In the genomic region with DNA sequence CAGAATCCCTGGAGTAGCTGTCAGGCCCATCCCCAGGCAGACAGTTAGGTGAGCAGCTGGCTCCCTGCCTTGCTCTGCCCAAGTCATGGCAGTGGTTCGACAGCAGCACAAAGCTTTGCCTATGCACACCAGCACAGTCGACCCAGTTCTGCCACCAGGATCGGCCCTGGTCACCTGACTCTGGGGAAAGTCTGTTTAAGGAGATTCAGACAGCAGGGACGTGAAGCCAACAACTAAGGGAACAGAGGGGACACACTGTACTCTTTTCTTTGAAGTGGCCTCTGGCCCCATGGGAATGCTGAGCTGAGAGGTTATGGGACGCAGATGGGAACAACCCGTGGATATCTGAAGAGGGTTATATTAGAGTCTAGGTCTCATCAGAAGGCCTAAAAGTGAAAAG, we compare ENCODE assay signal across 1 cellular context.
TF ChIP-seq lines count a peak whose summit lies in the region.

No MANE protein-coding gene starts in this region.

TF ChIP-seq in H1, 55 proteins besides CTCF, POLR2A, EP300 and RAD21:
- no peak for TF ChIP-seq SP4 (IDR thresholded peaks at IDR 0.05; ENCODE audit: low read length)
- no peak for TF ChIP-seq JUN (IDR thresholded peaks at IDR 0.05; ENCODE audit: low read depth, low read length)
- no peak for TF ChIP-seq CBX5 (IDR thresholded peaks at IDR 0.05; ENCODE audit: low read depth, low read length)
- TF ChIP-seq, protein P1, sequence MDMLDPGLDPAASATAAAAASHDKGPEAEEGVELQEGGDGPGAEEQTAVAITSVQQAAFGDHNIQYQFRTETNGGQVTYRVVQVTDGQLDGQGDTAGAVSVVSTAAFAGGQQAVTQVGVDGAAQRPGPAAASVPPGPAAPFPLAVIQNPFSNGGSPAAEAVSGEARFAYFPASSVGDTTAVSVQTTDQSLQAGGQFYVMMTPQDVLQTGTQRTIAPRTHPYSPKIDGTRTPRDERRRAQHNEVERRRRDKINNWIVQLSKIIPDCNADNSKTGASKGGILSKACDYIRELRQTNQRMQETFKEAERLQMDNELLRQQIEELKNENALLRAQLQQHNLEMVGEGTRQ (IDR thresholded peaks at IDR 0.05; ENCODE audit: low read length), result no peak
- TF ChIP-seq SP2 (IDR thresholded peaks at IDR 0.05; ENCODE audit: low read length), result no peak
- TF ChIP-seq, protein P2, sequence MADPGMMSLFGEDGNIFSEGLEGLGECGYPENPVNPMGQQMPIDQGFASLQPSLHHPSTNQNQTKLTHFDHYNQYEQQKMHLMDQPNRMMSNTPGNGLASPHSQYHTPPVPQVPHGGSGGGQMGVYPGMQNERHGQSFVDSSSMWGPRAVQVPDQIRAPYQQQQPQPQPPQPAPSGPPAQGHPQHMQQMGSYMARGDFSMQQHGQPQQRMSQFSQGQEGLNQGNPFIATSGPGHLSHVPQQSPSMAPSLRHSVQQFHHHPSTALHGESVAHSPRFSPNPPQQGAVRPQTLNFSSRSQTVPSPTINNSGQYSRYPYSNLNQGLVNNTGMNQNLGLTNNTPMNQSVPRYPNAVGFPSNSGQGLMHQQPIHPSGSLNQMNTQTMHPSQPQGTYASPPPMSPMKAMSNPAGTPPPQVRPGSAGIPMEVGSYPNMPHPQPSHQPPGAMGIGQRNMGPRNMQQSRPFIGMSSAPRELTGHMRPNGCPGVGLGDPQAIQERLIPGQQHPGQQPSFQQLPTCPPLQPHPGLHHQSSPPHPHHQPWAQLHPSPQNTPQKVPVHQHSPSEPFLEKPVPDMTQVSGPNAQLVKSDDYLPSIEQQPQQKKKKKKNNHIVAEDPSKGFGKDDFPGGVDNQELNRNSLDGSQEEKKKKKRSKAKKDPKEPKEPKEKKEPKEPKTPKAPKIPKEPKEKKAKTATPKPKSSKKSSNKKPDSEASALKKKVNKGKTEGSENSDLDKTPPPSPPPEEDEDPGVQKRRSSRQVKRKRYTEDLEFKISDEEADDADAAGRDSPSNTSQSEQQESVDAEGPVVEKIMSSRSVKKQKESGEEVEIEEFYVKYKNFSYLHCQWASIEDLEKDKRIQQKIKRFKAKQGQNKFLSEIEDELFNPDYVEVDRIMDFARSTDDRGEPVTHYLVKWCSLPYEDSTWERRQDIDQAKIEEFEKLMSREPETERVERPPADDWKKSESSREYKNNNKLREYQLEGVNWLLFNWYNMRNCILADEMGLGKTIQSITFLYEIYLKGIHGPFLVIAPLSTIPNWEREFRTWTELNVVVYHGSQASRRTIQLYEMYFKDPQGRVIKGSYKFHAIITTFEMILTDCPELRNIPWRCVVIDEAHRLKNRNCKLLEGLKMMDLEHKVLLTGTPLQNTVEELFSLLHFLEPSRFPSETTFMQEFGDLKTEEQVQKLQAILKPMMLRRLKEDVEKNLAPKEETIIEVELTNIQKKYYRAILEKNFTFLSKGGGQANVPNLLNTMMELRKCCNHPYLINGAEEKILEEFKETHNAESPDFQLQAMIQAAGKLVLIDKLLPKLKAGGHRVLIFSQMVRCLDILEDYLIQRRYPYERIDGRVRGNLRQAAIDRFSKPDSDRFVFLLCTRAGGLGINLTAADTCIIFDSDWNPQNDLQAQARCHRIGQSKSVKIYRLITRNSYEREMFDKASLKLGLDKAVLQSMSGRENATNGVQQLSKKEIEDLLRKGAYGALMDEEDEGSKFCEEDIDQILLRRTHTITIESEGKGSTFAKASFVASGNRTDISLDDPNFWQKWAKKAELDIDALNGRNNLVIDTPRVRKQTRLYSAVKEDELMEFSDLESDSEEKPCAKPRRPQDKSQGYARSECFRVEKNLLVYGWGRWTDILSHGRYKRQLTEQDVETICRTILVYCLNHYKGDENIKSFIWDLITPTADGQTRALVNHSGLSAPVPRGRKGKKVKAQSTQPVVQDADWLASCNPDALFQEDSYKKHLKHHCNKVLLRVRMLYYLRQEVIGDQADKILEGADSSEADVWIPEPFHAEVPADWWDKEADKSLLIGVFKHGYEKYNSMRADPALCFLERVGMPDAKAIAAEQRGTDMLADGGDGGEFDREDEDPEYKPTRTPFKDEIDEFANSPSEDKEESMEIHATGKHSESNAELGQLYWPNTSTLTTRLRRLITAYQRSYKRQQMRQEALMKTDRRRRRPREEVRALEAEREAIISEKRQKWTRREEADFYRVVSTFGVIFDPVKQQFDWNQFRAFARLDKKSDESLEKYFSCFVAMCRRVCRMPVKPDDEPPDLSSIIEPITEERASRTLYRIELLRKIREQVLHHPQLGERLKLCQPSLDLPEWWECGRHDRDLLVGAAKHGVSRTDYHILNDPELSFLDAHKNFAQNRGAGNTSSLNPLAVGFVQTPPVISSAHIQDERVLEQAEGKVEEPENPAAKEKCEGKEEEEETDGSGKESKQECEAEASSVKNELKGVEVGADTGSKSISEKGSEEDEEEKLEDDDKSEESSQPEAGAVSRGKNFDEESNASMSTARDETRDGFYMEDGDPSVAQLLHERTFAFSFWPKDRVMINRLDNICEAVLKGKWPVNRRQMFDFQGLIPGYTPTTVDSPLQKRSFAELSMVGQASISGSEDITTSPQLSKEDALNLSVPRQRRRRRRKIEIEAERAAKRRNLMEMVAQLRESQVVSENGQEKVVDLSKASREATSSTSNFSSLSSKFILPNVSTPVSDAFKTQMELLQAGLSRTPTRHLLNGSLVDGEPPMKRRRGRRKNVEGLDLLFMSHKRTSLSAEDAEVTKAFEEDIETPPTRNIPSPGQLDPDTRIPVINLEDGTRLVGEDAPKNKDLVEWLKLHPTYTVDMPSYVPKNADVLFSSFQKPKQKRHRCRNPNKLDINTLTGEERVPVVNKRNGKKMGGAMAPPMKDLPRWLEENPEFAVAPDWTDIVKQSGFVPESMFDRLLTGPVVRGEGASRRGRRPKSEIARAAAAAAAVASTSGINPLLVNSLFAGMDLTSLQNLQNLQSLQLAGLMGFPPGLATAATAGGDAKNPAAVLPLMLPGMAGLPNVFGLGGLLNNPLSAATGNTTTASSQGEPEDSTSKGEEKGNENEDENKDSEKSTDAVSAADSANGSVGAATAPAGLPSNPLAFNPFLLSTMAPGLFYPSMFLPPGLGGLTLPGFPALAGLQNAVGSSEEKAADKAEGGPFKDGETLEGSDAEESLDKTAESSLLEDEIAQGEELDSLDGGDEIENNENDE (IDR thresholded peaks at IDR 0.05; ENCODE audit: insufficient replicate concordance, low read length), result no peak
- no peak for TF ChIP-seq HDAC2 (IDR thresholded peaks at IDR 0.05; ENCODE audit: borderline replicate concordance in 1 of 2, low read depth in 2 of 2, low read length in 2 of 2)
- TF ChIP-seq TBP (IDR thresholded peaks at IDR 0.05; ENCODE audit: low read depth, low read length), result no peak
- no peak for TF ChIP-seq RFX5 (IDR thresholded peaks at IDR 0.05; ENCODE audit: borderline replicate concordance, low read depth, low read length)
- TF ChIP-seq MAFK (IDR thresholded peaks at IDR 0.05; ENCODE audit: low read depth, low read length), result no peak
- TF ChIP-seq EGR1 (IDR thresholded peaks at IDR 0.05; ENCODE audit: borderline replicate concordance, low read depth, low read length), result no peak
- no peak for TF ChIP-seq BRCA1 (IDR thresholded peaks at IDR 0.05; ENCODE audit: low read depth, low read length)
- no peak for TF ChIP-seq SIRT6 (IDR thresholded peaks at IDR 0.05; ENCODE audit: low read length)
- TF ChIP-seq, protein P3, sequence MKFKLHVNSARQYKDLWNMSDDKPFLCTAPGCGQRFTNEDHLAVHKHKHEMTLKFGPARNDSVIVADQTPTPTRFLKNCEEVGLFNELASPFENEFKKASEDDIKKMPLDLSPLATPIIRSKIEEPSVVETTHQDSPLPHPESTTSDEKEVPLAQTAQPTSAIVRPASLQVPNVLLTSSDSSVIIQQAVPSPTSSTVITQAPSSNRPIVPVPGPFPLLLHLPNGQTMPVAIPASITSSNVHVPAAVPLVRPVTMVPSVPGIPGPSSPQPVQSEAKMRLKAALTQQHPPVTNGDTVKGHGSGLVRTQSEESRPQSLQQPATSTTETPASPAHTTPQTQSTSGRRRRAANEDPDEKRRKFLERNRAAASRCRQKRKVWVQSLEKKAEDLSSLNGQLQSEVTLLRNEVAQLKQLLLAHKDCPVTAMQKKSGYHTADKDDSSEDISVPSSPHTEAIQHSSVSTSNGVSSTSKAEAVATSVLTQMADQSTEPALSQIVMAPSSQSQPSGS (IDR thresholded peaks at IDR 0.05; ENCODE audit: low read length), result no peak
- no peak for TF ChIP-seq POU5F1 (IDR thresholded peaks at IDR 0.05; ENCODE audit: low read depth, low read length)
- no peak for TF ChIP-seq TAF7 (optimal IDR thresholded peaks at IDR 0.05; ENCODE audit: borderline replicate concordance, low read depth, low read length)
- TF ChIP-seq JUND (IDR thresholded peaks at IDR 0.05; ENCODE audit: low read length), result no peak
- TF ChIP-seq GABPA (IDR thresholded peaks at IDR 0.05; ENCODE audit: borderline replicate concordance, insufficient read depth, low read length), result no peak
